In the genomic region with DNA sequence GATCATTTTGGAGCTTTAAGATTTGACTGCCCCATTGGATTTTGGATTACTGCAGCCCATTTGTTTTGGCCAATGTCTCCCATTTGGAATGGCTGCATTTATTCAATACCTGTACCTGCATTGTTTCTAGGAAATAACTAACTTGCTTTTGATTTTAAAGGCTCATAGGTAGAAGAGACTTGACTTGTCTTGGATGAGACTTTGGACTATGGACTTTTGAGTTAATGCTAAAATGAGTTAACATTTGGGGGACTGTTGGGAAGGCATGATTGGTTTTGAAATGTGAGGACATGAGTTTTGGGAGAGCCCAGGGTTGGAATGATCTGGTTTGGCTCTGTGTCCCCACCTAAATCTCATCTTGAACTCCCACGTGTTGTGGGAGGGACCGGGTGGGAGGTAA, we compare ENCODE assay signal across 13 cellular contexts. TPM values are rescaled to one million over a fixed set of nuclear protein-coding genes. Genes with fewer than 3 reads are reported as not detected.
"Had no signal": no experiment of that assay in that cellular context is flagged by ENCODE, and none has a peak within 500 bp of the region (broad histone marks: within the 10 kb centered on the region; RNA-seq: fewer than 3 reads in every experiment).

No MANE protein-coding gene starts in this region.

RNA-seq across cellular contexts. Expression of a gene that starts 45.1 kb away (rescaled TPM):
- total RNA-seq: activated B cell treated with CpG ODN at 0.5 μM for 24 hours; activated CD4-positive, alpha-beta memory T cell treated with anti-CD3 and anti-CD28 coated beads for 36 hours; activated CD4-positive, alpha-beta memory T cell treated with anti-CD3 and anti-CD28 coated beads, Interleukin-2, amount 10 ng/mL, durations not matched to agents 7 days and 5 days; activated CD4-positive, alpha-beta T cell treated with anti-CD3 and anti-CD28 coated beads for 36 hours; activated CD4-positive, alpha-beta T cell treated with anti-CD3 and anti-CD28 coated beads, Interleukin-2, amount 10 ng/mL, durations not matched to agents 24 days and 14 days; activated CD4-positive, alpha-beta T cell treated with anti-CD3 and anti-CD28 coated beads, Interleukin-2, amount 10 ng/mL, durations not matched to agents 7 days and 5 days; activated CD8-positive, alpha-beta memory T cell treated with anti-CD3 and anti-CD28 coated beads for 36 hours; activated CD8-positive, alpha-beta memory T cell treated with anti-CD3 and anti-CD28 coated beads, Interleukin-2, amount 10 ng/mL, durations not matched to agents 7 days and 5 days; activated CD8-positive, alpha-beta T cell treated with anti-CD3 and anti-CD28 coated beads for 36 hours; activated CD8-positive, alpha-beta T cell treated with anti-CD3 and anti-CD28 coated beads, Interleukin-2, amount 10 ng/mL, durations not matched to agents 7 days and 5 days; T-helper 1 cell treated with Interleukin-12 subunit alpha and Interleukin-12 subunit beta and Interleukin-4 antibody, amounts not matched to agents 30 ng/mL and 1 ng/mL, for 36 hours; T-helper 17 cell; T-helper 2 cell treated with Interferon-gamma antibody and Interleukin-4, amounts not matched to agents 100 ng/mL and 5 ng/mL, for 36 hours had no signal
